8 cellular contexts compared by ENCODE assay signal in the genomic region with DNA sequence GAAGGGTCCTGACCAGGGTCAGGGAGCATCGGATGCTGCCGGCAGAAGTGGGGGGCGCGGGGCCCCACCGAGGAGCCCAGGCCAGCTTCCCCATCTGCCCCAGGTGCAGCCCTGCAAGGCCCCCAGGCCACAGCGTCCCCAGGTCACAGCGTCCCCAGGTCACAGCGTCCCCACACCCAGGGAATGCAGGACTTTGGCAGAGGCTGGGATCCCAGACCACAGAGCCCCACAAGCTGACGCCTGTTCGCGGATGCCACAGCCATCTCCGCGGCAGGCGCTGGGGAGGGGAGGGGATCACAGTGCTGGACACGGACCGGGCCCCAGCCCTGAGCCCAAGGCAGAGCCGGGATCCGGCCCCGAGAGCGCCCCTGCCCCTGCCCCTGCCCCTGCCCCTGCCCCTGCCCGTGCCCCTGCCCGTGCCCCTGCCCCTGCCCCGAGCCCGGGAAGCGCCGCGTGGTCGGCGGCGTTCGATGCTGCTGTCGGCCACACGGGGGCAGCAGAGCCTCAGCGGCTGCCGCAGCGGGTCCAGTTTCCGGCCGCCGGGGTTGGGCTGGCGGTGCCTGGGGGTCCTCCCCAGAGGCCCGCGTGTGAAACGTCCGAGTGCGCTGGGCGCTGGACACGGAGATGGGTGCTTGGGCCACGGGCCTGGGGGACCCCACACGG. TPM values are rescaled to one million over a fixed set of nuclear protein-coding genes. Genes with fewer than 3 reads are reported as not detected.
DNase-seq lines count a peak whose midpoint lies in the region; ATAC-seq and TF ChIP-seq lines count a peak whose summit lies in the region.
"Not testable (repeated sequence)": the region's sequence is repeated elsewhere in the genome, so short reads cannot be mapped to it uniquely, and the experiment has no call there.

No MANE protein-coding gene starts in this region.

- not testable (repeated sequence) for H3K4me3 Mint-ChIP-seq in activated T-cell treated with anti-CD3 and anti-CD28 coated beads, Interleukin-2, amount 50 U/mL, for 72 hours; stimulated activated effector memory CD8-positive, alpha-beta T cell treated with anti-CD3 and anti-CD28 coated beads, Interleukin-12 subunit alpha, Interleukin-12 subunit beta, amount 100 ng/mL, for 72 hours

- peak overlapping the region; percentile 41 for H3K4me3 ChIP-seq in GM12875 (ENCODE audit: low read depth, low read length)

- H3K4me1 Mint-ChIP-seq in activated T-cell treated with anti-CD3 and anti-CD28 coated beads, Interleukin-2, amount 50 U/mL, for 72 hours (ENCODE audit: low read depth): peaks cover 16% of the 10 kb centered on the region
- peaks cover 14% of the 10 kb centered on the region for H3K4me1 Mint-ChIP-seq in stimulated activated effector memory CD8-positive, alpha-beta T cell treated with anti-CD3 and anti-CD28 coated beads, Interleukin-12 subunit alpha, Interleukin-12 subunit beta, amount 100 ng/mL, for 72 hours

- not testable (repeated sequence) for H3K36me3 Mint-ChIP-seq in activated T-cell treated with anti-CD3 and anti-CD28 coated beads, Interleukin-2, amount 50 U/mL, for 72 hours (ENCODE audit: insufficient read depth in 2 of 2); stimulated activated effector memory CD8-positive, alpha-beta T cell treated with anti-CD3 and anti-CD28 coated beads, Interleukin-12 subunit alpha, Interleukin-12 subunit beta, amount 100 ng/mL, for 72 hours

- not testable (repeated sequence) for TF ChIP-seq CTCF in GM12875 (IDR thresholded peaks at IDR 0.05; ENCODE audit: borderline replicate concordance, insufficient read depth, low read depth, low read length)

- H3K9me3 Mint-ChIP-seq in activated T-cell treated with anti-CD3 and anti-CD28 coated beads, Interleukin-2, amount 50 U/mL, for 72 hours; stimulated activated effector memory CD8-positive, alpha-beta T cell treated with anti-CD3 and anti-CD28 coated beads, Interleukin-12 subunit alpha, Interleukin-12 subunit beta, amount 100 ng/mL, for 72 hours: not testable (repeated sequence)

- peak; percentile 6 for DNase-seq in NCI-H345 (lab: John Stamatoyannopoulos, UW)
- peak in 1 of 2 donors; percentile 8 for DNase-seq in activated T-cell treated with anti-CD3 and anti-CD28 coated beads, Interleukin-2, amount 50 U/mL, for 72 hours
- DNase-seq in left lobe of liver (ENCODE audit: low spot score): not testable (repeated sequence)
- DNase-seq in stimulated activated effector memory CD8-positive, alpha-beta T cell treated with anti-CD3 and anti-CD28 coated beads, Interleukin-12 subunit alpha, Interleukin-12 subunit beta, amount 100 ng/mL, for 72 hours (ENCODE audit: low spot score in 2 of 2): peak; percentile 22 to 57

- peak; percentile 41 for ATAC-seq in GM19438 (IDR thresholded peaks at IDR 0.05; ENCODE audit: low read depth, unreplicated experiment)
- ATAC-seq in HG02610 (IDR thresholded peaks at IDR 0.05; ENCODE audit: unreplicated experiment): peak; percentile 35
- peak; percentile 48 for ATAC-seq in HG03139 (IDR thresholded peaks at IDR 0.05; ENCODE audit: unreplicated experiment)
- peak; percentile 66 to 68 for ATAC-seq in activated T-cell treated with anti-CD3 and anti-CD28 coated beads, Interleukin-2, amount 50 U/mL, for 72 hours (replicated peaks in 1 of 2)
- ATAC-seq in left lobe of liver: peak; percentile 83
- ATAC-seq in stimulated activated effector memory CD8-positive, alpha-beta T cell treated with anti-CD3 and anti-CD28 coated beads, Interleukin-12 subunit alpha, Interleukin-12 subunit beta, amount 100 ng/mL, for 72 hours: peak; percentile 62

- not testable (repeated sequence) for H3K27me3 Mint-ChIP-seq in activated T-cell treated with anti-CD3 and anti-CD28 coated beads, Interleukin-2, amount 50 U/mL, for 72 hours (ENCODE audit: low read depth)

- H3K27ac Mint-ChIP-seq in activated T-cell treated with anti-CD3 and anti-CD28 coated beads, Interleukin-2, amount 50 U/mL, for 72 hours; stimulated activated effector memory CD8-positive, alpha-beta T cell treated with anti-CD3 and anti-CD28 coated beads, Interleukin-12 subunit alpha, Interleukin-12 subunit beta, amount 100 ng/mL, for 72 hours: not testable (repeated sequence)

RNA-seq across cellular contexts. Expression of a gene that starts 33.1 kb away (rescaled TPM):
- 1 to 10 TPM; 6.3 to 7.9 TPM for total RNA-seq in activated T-cell treated with anti-CD3 and anti-CD28 coated beads, Interleukin-2, amount 50 U/mL, for 72 hours
- total RNA-seq in left lobe of liver: 4.4 TPM
